ENCODE assay signal across 12 cellular contexts in genomic region chr12:4286228-4286627, GRCh38. TPM values are rescaled to one million over a fixed set of nuclear protein-coding genes. Genes with fewer than 3 reads are reported as not detected.
DNase-seq lines count a peak whose midpoint lies in the region; ATAC-seq and TF ChIP-seq lines count a peak whose summit lies in the region.
"Had no signal": no experiment of that assay in that cellular context is flagged by ENCODE, and none has a peak within 500 bp of the region (broad histone marks: within the 10 kb centered on the region; RNA-seq: fewer than 3 reads in every experiment).

No MANE protein-coding gene starts in this region.

- no peak for DNase-seq in CD4-positive, alpha-beta T cell
- DNase-seq in activated T-helper 1 cell treated with anti-CD3 and anti-CD28 coated beads, Interleukin-12 subunit alpha, Interleukin-12 subunit beta, Interleukin-2, Interleukin-4 antibody, amounts not matched to agents 30 ng/mL and 10 ng/mL and 1 ng/mL, durations not matched to agents 14 hours and 24 hours and 36 hours (ENCODE audit: low spot score): no peak
- peak; percentile 35 for DNase-seq in natural killer cell treated with Interleukin-12 subunit alpha and Interleukin-12 subunit beta and Interleukin-15 and Interleukin-18, amount 100 ng/mL, for 72 hours (ENCODE audit: low spot score)
- no peak for DNase-seq in T-helper 1 cell
- no peak for DNase-seq in NCI-H526 treated with DMSO at 0.1 percent for 48 hours (lab: John Stamatoyannopoulos, UW)
- no peak for DNase-seq in NCI-H1930 (lab: John Stamatoyannopoulos, UW)
- DNase-seq: foreskin fibroblast, KG1 had no signal

- no peak overlapping the region for H3K4me3 Mint-ChIP-seq in CD4-positive, alpha-beta T cell
- H3K4me3 Mint-ChIP-seq in activated T-helper 1 cell treated with anti-CD3 and anti-CD28 coated beads, Interleukin-12 subunit alpha, Interleukin-12 subunit beta, Interleukin-2, Interleukin-4 antibody, amounts not matched to agents 30 ng/mL and 10 ng/mL and 1 ng/mL, durations not matched to agents 14 hours and 24 hours and 36 hours: no peak overlapping the region
- peak overlapping the region; percentile 52 for H3K4me3 Mint-ChIP-seq in natural killer cell treated with Interleukin-12 subunit alpha and Interleukin-12 subunit beta and Interleukin-15 and Interleukin-18, amount 100 ng/mL, for 72 hours
- H3K4me3 Mint-ChIP-seq: nephron had no signal

- TF ChIP-seq CTCF in CD4-positive, alpha-beta T cell (IDR thresholded peaks at IDR 0.05): no peak

- ATAC-seq in CD4-positive, alpha-beta T cell (ENCODE audit: poor library complexity): no peak
- no peak for ATAC-seq in natural killer cell treated with Interleukin-12 subunit alpha and Interleukin-12 subunit beta and Interleukin-15 and Interleukin-18, amount 100 ng/mL, for 72 hours

- TF ChIP-seq POLR2A in GM19099 (IDR thresholded peaks at IDR 0.05; ENCODE audit: extremely low read depth, insufficient read length, low read depth): peak; percentile 31

- CTCF ChIA-PET in CD4-positive, alpha-beta T cell (lab: Charles Lee): interaction anchor here (1.5 kb wide), 1 partner anchor 10 kb away, joined by 7 read pairs; no protein-coding TSS in a partner anchor

- H3K27me3 Mint-ChIP-seq in CD4-positive, alpha-beta T cell: no peaks in the 10 kb centered on the region
- H3K27me3 Mint-ChIP-seq in activated T-helper 1 cell treated with anti-CD3 and anti-CD28 coated beads, Interleukin-12 subunit alpha, Interleukin-12 subunit beta, Interleukin-2, Interleukin-4 antibody, amounts not matched to agents 30 ng/mL and 10 ng/mL and 1 ng/mL, durations not matched to agents 14 hours and 24 hours and 36 hours (ENCODE audit: insufficient read depth): no peaks in the 10 kb centered on the region
- H3K27me3 Mint-ChIP-seq in natural killer cell treated with Interleukin-12 subunit alpha and Interleukin-12 subunit beta and Interleukin-15 and Interleukin-18, amount 100 ng/mL, for 72 hours: no peaks in the 10 kb centered on the region

- H3K9me3 ChIP-seq in CD4-positive, alpha-beta T cell (ENCODE audit: control insufficient read depth, low read length): no peaks in the 10 kb centered on the region
- H3K9me3 ChIP-seq: Caco-2 had no signal

- no peak overlapping the region for H3K27ac ChIP-seq in CD4-positive, alpha-beta T cell (ENCODE audit: low read depth, low read length)

- H3K9me3 Mint-ChIP-seq in CD4-positive, alpha-beta T cell: no peaks in the 10 kb centered on the region
- H3K9me3 Mint-ChIP-seq in activated T-helper 1 cell treated with anti-CD3 and anti-CD28 coated beads, Interleukin-12 subunit alpha, Interleukin-12 subunit beta, Interleukin-2, Interleukin-4 antibody, amounts not matched to agents 30 ng/mL and 10 ng/mL and 1 ng/mL, durations not matched to agents 14 hours and 24 hours and 36 hours: no peaks in the 10 kb centered on the region
- H3K9me3 Mint-ChIP-seq in natural killer cell treated with Interleukin-12 subunit alpha and Interleukin-12 subunit beta and Interleukin-15 and Interleukin-18, amount 100 ng/mL, for 72 hours: no peaks in the 10 kb centered on the region
- H3K9me3 Mint-ChIP-seq: nephron had no signal

- no peaks in the 10 kb centered on the region for H3K27me3 ChIP-seq in CD4-positive, alpha-beta T cell (ENCODE audit: control insufficient read depth, insufficient read depth, low read length)

- H3K27ac Mint-ChIP-seq in CD4-positive, alpha-beta T cell: peak overlapping the region; percentile 61
- H3K27ac Mint-ChIP-seq in activated T-helper 1 cell treated with anti-CD3 and anti-CD28 coated beads, Interleukin-12 subunit alpha, Interleukin-12 subunit beta, Interleukin-2, Interleukin-4 antibody, amounts not matched to agents 30 ng/mL and 10 ng/mL and 1 ng/mL, durations not matched to agents 14 hours and 24 hours and 36 hours: peak overlapping the region; percentile 46
- H3K27ac Mint-ChIP-seq in natural killer cell treated with Interleukin-12 subunit alpha and Interleukin-12 subunit beta and Interleukin-15 and Interleukin-18, amount 100 ng/mL, for 72 hours: peak overlapping the region; percentile 53 to 64

- H3K36me3 Mint-ChIP-seq in CD4-positive, alpha-beta T cell (ENCODE audit: low read depth): peaks cover 100% of the 10 kb centered on the region
- H3K36me3 Mint-ChIP-seq in activated T-helper 1 cell treated with anti-CD3 and anti-CD28 coated beads, Interleukin-12 subunit alpha, Interleukin-12 subunit beta, Interleukin-2, Interleukin-4 antibody, amounts not matched to agents 30 ng/mL and 10 ng/mL and 1 ng/mL, durations not matched to agents 14 hours and 24 hours and 36 hours (ENCODE audit: low read depth): peaks cover 78% of the 10 kb centered on the region
- peaks cover 51% of the 10 kb centered on the region for H3K36me3 Mint-ChIP-seq in natural killer cell treated with Interleukin-12 subunit alpha and Interleukin-12 subunit beta and Interleukin-15 and Interleukin-18, amount 100 ng/mL, for 72 hours

- H3K4me1 Mint-ChIP-seq in CD4-positive, alpha-beta T cell (ENCODE audit: low read depth): peaks cover 90% of the 10 kb centered on the region
- peaks cover 88% of the 10 kb centered on the region for H3K4me1 Mint-ChIP-seq in activated T-helper 1 cell treated with anti-CD3 and anti-CD28 coated beads, Interleukin-12 subunit alpha, Interleukin-12 subunit beta, Interleukin-2, Interleukin-4 antibody, amounts not matched to agents 30 ng/mL and 10 ng/mL and 1 ng/mL, durations not matched to agents 14 hours and 24 hours and 36 hours (ENCODE audit: low read depth)
- H3K4me1 Mint-ChIP-seq in natural killer cell treated with Interleukin-12 subunit alpha and Interleukin-12 subunit beta and Interleukin-15 and Interleukin-18, amount 100 ng/mL, for 72 hours (ENCODE audit: low read depth in 2 of 2): peaks cover 82% of the 10 kb centered on the region in 2 donors

- POLR2A ChIA-PET in CD4-positive, alpha-beta T cell (lab: Charles Lee): no interaction called here

- intact Hi-C loops in CD4-positive, alpha-beta T cell (cut with DNase I, micrococcal nuclease): no loop called here
- intact Hi-C loops in activated T-helper 1 cell treated with anti-CD3 and anti-CD28 coated beads, Interleukin-12 subunit alpha, Interleukin-12 subunit beta, Interleukin-2, Interleukin-4 antibody, amounts not matched to agents 30 ng/mL and 10 ng/mL and 1 ng/mL, durations not matched to agents 14 hours and 24 hours and 36 hours (cut with micrococcal nuclease): no loop called here

RNA-seq across cellular contexts. Expression of gene CCND2, which starts 12.7 kb away (rescaled TPM):
- 100 to 1,000 TPM; 159 to 163 TPM for total RNA-seq in CD4-positive, alpha-beta T cell
- 548 and 549 TPM in 2 replicates for total RNA-seq in activated T-helper 1 cell treated with anti-CD3 and anti-CD28 coated beads, Interleukin-12 subunit alpha, Interleukin-12 subunit beta, Interleukin-2, Interleukin-4 antibody, amounts not matched to agents 30 ng/mL and 10 ng/mL and 1 ng/mL, durations not matched to agents 14 hours and 24 hours and 36 hours
- total RNA-seq in natural killer cell treated with Interleukin-12 subunit alpha and Interleukin-12 subunit beta and Interleukin-15 and Interleukin-18, amount 100 ng/mL, for 72 hours: 1,000 to 10,000 TPM in 1 of 2 donors, 100 to 1,000 TPM in 1; 942 to 1,190 TPM
- total RNA-seq: RPMI7951 had no signal

RNA-seq across cellular contexts. Expression of gene TIGAR, which starts 34.8 kb away (rescaled TPM):
- 1 to 10 TPM; 5.3 to 7.1 TPM for total RNA-seq in CD4-positive, alpha-beta T cell
- total RNA-seq in activated T-helper 1 cell treated with anti-CD3 and anti-CD28 coated beads, Interleukin-12 subunit alpha, Interleukin-12 subunit beta, Interleukin-2, Interleukin-4 antibody, amounts not matched to agents 30 ng/mL and 10 ng/mL and 1 ng/mL, durations not matched to agents 14 hours and 24 hours and 36 hours: 14.4 TPM in 2 replicates
- 10 to 100 TPM in 1 of 2 donors, 1 to 10 TPM in 1; 7.4 to 10.2 TPM for total RNA-seq in natural killer cell treated with Interleukin-12 subunit alpha and Interleukin-12 subunit beta and Interleukin-15 and Interleukin-18, amount 100 ng/mL, for 72 hours
